ENCODE assay signal across 8 cellular contexts in the genomic region with DNA sequence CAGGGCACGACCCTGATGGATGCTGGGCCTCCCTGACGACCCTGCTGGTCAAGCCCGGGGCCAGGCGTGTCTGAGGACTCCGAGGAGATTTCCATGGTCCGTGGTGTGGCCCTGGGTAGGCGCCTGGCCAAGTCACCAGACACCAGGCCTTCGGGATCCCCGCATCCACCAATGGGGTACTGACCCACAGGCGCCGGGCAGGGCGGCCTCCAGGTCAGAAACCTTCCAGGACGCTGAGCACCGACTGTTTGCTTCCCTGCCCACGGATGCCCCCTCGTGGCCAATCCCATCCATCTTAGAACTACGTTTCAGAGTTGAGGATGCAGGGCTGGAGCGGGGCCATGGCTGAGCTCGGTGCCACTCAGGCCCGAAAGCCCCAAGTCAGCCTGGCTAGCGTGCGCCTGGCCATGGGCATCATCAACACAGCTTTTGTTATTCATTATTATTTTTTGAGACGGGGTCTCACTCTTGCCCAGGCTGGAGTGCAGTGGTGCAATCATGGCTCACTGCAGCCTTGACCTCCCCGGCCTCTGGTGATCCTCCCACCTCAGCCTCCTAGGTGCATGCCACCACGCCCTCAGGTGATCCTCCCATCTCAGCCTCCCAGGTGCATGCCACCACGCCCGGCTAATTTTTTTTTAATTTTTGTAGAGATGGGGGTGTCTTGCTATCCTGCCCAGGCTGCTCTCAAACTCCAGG. TPM values are rescaled to one million over a fixed set of nuclear protein-coding genes. Genes with fewer than 3 reads are reported as not detected.
DNase-seq lines count a peak whose midpoint lies in the region; ATAC-seq, FAIRE-seq and TF ChIP-seq lines count a peak whose summit lies in the region.

No MANE protein-coding gene starts in this region.

- peak; percentile 91 for DNase-seq in GM03348 (ENCODE audit: low spot score)
- peak; percentile 65 for DNase-seq in LoVo (ENCODE audit: low spot score)
- peak in 4 of 5 experiments; percentile 0 to 42 (median 19) for DNase-seq in T-helper 2 cell
- DNase-seq in body of pancreas = peak; percentile 81 to 90 (median 86)
- peak; percentile 68 for DNase-seq in iPS DF 6.9 (ENCODE audit: low read depth, low spot score)
- DNase-seq in small intestine = peak; percentile 77

- no peaks in the 10 kb centered on the region for H3K4me1 ChIP-seq in body of pancreas
- H3K4me1 ChIP-seq in iPS DF 6.9 (ENCODE audit: control insufficient read depth, insufficient read depth, low read length) = no peaks in the 10 kb centered on the region
- H3K4me1 ChIP-seq in small intestine (ENCODE audit: control insufficient read depth in 2 of 2, insufficient read depth in 1 of 2, low read depth in 1 of 2, low read length in 1 of 2) = no peaks in the 10 kb centered on the region

- WGBS in body of pancreas, 2 donors = 25 to 52% methylated on average over 5 to 27 of the region's 27 CpGs
- no CpG with 5 or more reads among the region's 27 CpGs for WGBS in iPS DF 6.9 (ENCODE audit: insufficient coverage, insufficient read length)
- 24 to 43% (median 31%) methylated on average over 27 of the region's 27 CpGs for WGBS in small intestine, 3 donors

- intact Hi-C loops in body of pancreas (cut with DNase I) = no loop called here

- TF ChIP-seq POLR2A in body of pancreas (IDR thresholded peaks at IDR 0.05) = no peak

- no peak for FAIRE-seq in small intestine (lab: Jason Lieb, UNC)

- H3K27me3 ChIP-seq in body of pancreas (no peaks in the 10 kb centered on the region), iPS DF 6.9 (ENCODE audit: control insufficient read depth, insufficient read depth, low read length) (no peaks in the 10 kb centered on the region), small intestine (ENCODE audit: control insufficient read depth in 2 of 2, insufficient read depth in 2 of 2, low read length in 2 of 2) (peaks cover under 1 to 4% of the 10 kb centered on the region in 2 donors)

- TF ChIP-seq CTCF in body of pancreas (IDR thresholded peaks at IDR 0.05) = peak; percentile 43 to 78 (median 68)

- H3K27ac ChIP-seq in body of pancreas (no peak overlapping the region), iPS DF 6.9 (ENCODE audit: low read length) (no peak overlapping the region), small intestine (ENCODE audit: low read depth in 1 of 2, low read length in 1 of 2) (no peak overlapping the region)

- H3K36me3 ChIP-seq in body of pancreas (replicated peaks in 1 of 2; ENCODE audit: insufficient read depth in 1 of 2, low read depth in 2 of 2) (no peaks in the 10 kb centered on the region), iPS DF 6.9 (ENCODE audit: control insufficient read depth, insufficient read depth, low read length) (no peaks in the 10 kb centered on the region), small intestine (ENCODE audit: control insufficient read depth in 2 of 2, insufficient read depth in 2 of 2, low read length in 2 of 2) (no peaks in the 10 kb centered on the region)

- H3K4me3 ChIP-seq in body of pancreas = no peak overlapping the region
- no peak overlapping the region for H3K4me3 ChIP-seq in iPS DF 6.9 (ENCODE audit: low read length)
- H3K4me3 ChIP-seq in small intestine (ENCODE audit: low read depth in 1 of 2, low read length in 2 of 2) = no peak overlapping the region

- H3K9me3 ChIP-seq in body of pancreas (no peaks in the 10 kb centered on the region), iPS DF 6.9 (ENCODE audit: control insufficient read depth, insufficient read depth, low read length) (no peaks in the 10 kb centered on the region), small intestine (ENCODE audit: control insufficient read depth, low read depth) (no peaks in the 10 kb centered on the region)

- peak; percentile 72 for ATAC-seq in body of pancreas
- ATAC-seq in HG03565 (IDR thresholded peaks at IDR 0.05; ENCODE audit: unreplicated experiment) = no peak
- ATAC-seq in GM19397 (IDR thresholded peaks at IDR 0.05; ENCODE audit: unreplicated experiment) = no peak

RNA-seq across cellular contexts. Expression of gene AMZ1, which starts 7.1 kb away (rescaled TPM):
- not detected for total RNA-seq in body of pancreas
- under 1 TPM in 1 of 3 donors, not detected in 2; 0.07 TPM for polyA plus RNA-seq in small intestine

RNA-seq across cellular contexts. Expression of gene TTYH3, which starts 49.2 kb away (rescaled TPM):
- 10 to 100 TPM; 11.2 to 32.0 TPM for total RNA-seq in body of pancreas
- 10 to 100 TPM in 1 of 3 donors, 1 to 10 TPM in 2; 6.9 to 32.0 (median 9.2) TPM for polyA plus RNA-seq in small intestine

Comparison
In these comparisons a context has a peak if more than half of its experiments do, and no peak if none do; other contexts are left out.
1. DNase-seq: peak in every context shown above with its lines; median percentile 91 in GM03348; 86 in body of pancreas; 77 in small intestine; 68 in iPS DF 6.9; 65 in LoVo; 19 in T-helper 2 cell.